8 cellular contexts compared by ENCODE assay signal in the genomic region with DNA sequence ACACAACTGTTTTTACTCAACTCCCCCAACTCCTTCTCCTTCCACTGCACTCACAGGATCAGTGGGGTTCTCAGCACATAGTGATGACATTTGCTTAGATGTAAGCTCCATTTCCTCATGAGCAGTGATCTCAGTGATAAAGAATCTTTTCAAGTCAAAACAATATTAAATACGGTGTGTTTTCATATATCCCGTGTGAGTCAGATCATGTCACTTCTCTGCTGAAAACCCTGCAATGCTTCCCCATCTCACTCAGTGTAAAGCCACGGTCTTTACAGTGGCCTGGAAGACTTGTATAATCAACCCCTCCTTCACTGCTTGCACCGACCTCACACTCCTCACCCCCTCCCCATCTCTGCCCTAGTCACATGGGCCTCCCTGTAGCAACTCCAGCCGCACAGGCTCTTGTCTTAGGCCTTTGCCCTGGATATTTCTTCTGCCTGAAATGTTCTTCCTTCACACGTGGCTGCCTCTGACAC.
DNase-seq lines count a peak whose midpoint lies in the region; ATAC-seq and TF ChIP-seq lines count a peak whose summit lies in the region.

No MANE protein-coding gene starts in this region.

- no peaks in the 10 kb centered on the region for H3K79me2 ChIP-seq in fibroblast of lung (ENCODE audit: control insufficient read depth, insufficient read depth, low read length)

- H3K9me3 ChIP-seq in SJSA1 (replicated peaks) = no peaks in the 10 kb centered on the region
- H3K9me3 ChIP-seq in fibroblast of lung (ENCODE audit: control insufficient read depth, insufficient read depth, low read depth, low read length) = no peaks in the 10 kb centered on the region

- H3K4me3 ChIP-seq in SJSA1 = no peak overlapping the region
- H3K4me3 ChIP-seq in fibroblast of lung (replicated peaks in 1 of 4; ENCODE audit: control extremely low read depth in 1 of 4, insufficient read depth in 1 of 4, low read depth in 3 of 4, low read length in 4 of 4) = no peak overlapping the region

- peak overlapping the region; percentile 55 for H3K4me2 ChIP-seq in fibroblast of lung (ENCODE audit: extremely low read depth, insufficient read depth, low read length)

- H3K36me3 ChIP-seq in SJSA1 (no peaks in the 10 kb centered on the region), fibroblast of lung (ENCODE audit: control insufficient read depth, insufficient read depth, low read length) (no peaks in the 10 kb centered on the region)

- ATAC-seq in omental fat pad (ENCODE audit: low FRiP score) (peak; percentile 28), GM19397 (IDR thresholded peaks at IDR 0.05; ENCODE audit: unreplicated experiment) (no peak)

- DNase-seq in Daoy (ENCODE audit: low read depth) (peak; percentile 92), SJSA1 (ENCODE audit: low read depth in 1 of 2, low spot score in 2 of 2) (peak; percentile 81 to 82), fibroblast of lung (ENCODE audit: low read depth in 2 of 2) (peak; percentile 95 to 96), omental fat pad (ENCODE audit: low spot score) (no peak), NCI-H1105 (lab: John Stamatoyannopoulos, UW) (no peak), activated gamma-delta T cell (lab: John Stamatoyannopoulos, UW) (no peak)
- DNase-seq in activated CD4-positive, alpha-beta T cell treated with anti-CD3 and anti-CD28 coated beads for 1 hour = no peak

- no peak overlapping the region for H2AFZ ChIP-seq in fibroblast of lung (ENCODE audit: low read length)

- H4K20me1 ChIP-seq in fibroblast of lung (ENCODE audit: control insufficient read depth, extremely low read depth, insufficient read depth, low read length) = no peaks in the 10 kb centered on the region

- H3K9ac ChIP-seq in fibroblast of lung (ENCODE audit: insufficient read depth, low read length) = no peak overlapping the region

- H3K27me3 ChIP-seq in SJSA1 (replicated peaks) (no peaks in the 10 kb centered on the region), fibroblast of lung (ENCODE audit: control insufficient read depth, insufficient read depth, low read length) (no peaks in the 10 kb centered on the region)

- H3K27ac ChIP-seq in SJSA1 (peak overlapping the region; percentile 91), fibroblast of lung (ENCODE audit: insufficient read depth, low read length) (peak overlapping the region; percentile 58)

- peaks cover 45% of the 10 kb centered on the region for H3K4me1 ChIP-seq in SJSA1 (replicated peaks)
- peaks cover 14% of the 10 kb centered on the region for H3K4me1 ChIP-seq in fibroblast of lung (ENCODE audit: control insufficient read depth, extremely low read depth, insufficient read depth, low read length)

- TF ChIP-seq CTCF in fibroblast of lung (conservative IDR thresholded peaks at IDR 0.05 in 1 of 2, IDR thresholded peaks at IDR 0.05 in 1 of 2; ENCODE audit: low read depth in 1 of 2, low read length in 2 of 2) = no peak
- no peak for TF ChIP-seq CTCF in omental fat pad (IDR thresholded peaks at IDR 0.05)

Comparison
In these comparisons a context has a peak if more than half of its experiments do, and no peak if none do; other contexts are left out.
1. DNase-seq: peak in Daoy (single experiment), SJSA1 (2 of 2) and fibroblast of lung (2 of 2); none in omental fat pad (single experiment), NCI-H1105 (single experiment), activated gamma-delta T cell (single experiment) and activated CD4-positive, alpha-beta T cell treated with anti-CD3 and anti-CD28 coated beads for 1 hour (single experiment).